ENCODE assay signal across 9 cellular contexts in genomic region chr11:47234669-47235075, GRCh38. TPM values are rescaled to one million over a fixed set of nuclear protein-coding genes. Genes with fewer than 3 reads are reported as not detected.
A peak's percentile ranks its signal among the peaks of the same experiment; 100 is the strongest.
DNase-seq lines count a peak whose midpoint lies in the region; ATAC-seq, FAIRE-seq and TF ChIP-seq lines count a peak whose summit lies in the region.
"Had no signal": no experiment of that assay in that cellular context is flagged by ENCODE, and none has a peak within 500 bp of the region (broad histone marks: within the 10 kb centered on the region; RNA-seq: fewer than 3 reads in every experiment).

No MANE protein-coding gene starts in this region.

- no peak overlapping the region for H3K4me3 ChIP-seq in fibroblast of lung (replicated peaks in 1 of 4; ENCODE audit: control extremely low read depth in 1 of 4, insufficient read depth in 1 of 4, low read depth in 3 of 4, low read length in 4 of 4)

- TF ChIP-seq CTCF in fibroblast of lung (conservative IDR thresholded peaks at IDR 0.05 in 1 of 2, IDR thresholded peaks at IDR 0.05 in 1 of 2; ENCODE audit: low read depth in 1 of 2, low read length in 2 of 2), result no peak
- no peak for TF ChIP-seq CTCF in D721Med (IDR thresholded peaks at IDR 0.05; ENCODE audit: insufficient read depth, missing control alignments)

- FAIRE-seq in D721Med (lab: Jason Lieb, UNC), result no peak

- H3K36me3 ChIP-seq in fibroblast of lung (ENCODE audit: control insufficient read depth, insufficient read depth, low read length), result peaks cover 18% of the 10 kb centered on the region

- H3K9ac ChIP-seq in fibroblast of lung (ENCODE audit: insufficient read depth, low read length), result no peak overlapping the region
- H3K9ac ChIP-seq: parathyroid adenoma had no signal

- H3K9me3 ChIP-seq in fibroblast of lung (ENCODE audit: control insufficient read depth, insufficient read depth, low read depth, low read length), result no peaks in the 10 kb centered on the region

- no peak for ATAC-seq in GM21723 (IDR thresholded peaks at IDR 0.05; ENCODE audit: unreplicated experiment)

- no peaks in the 10 kb centered on the region for H4K20me1 ChIP-seq in fibroblast of lung (ENCODE audit: control insufficient read depth, extremely low read depth, insufficient read depth, low read length)

- H3K4me1 ChIP-seq in fibroblast of lung (ENCODE audit: control insufficient read depth, extremely low read depth, insufficient read depth, low read length), result peaks cover 9% of the 10 kb centered on the region
- H3K4me1 ChIP-seq: parathyroid adenoma had no signal

- H3K79me2 ChIP-seq in fibroblast of lung (ENCODE audit: control insufficient read depth, insufficient read depth, low read length), result no peaks in the 10 kb centered on the region
- H3K79me2 ChIP-seq: parathyroid adenoma had no signal

- DNase-seq in NCI-H2029 (lab: John Stamatoyannopoulos, UW) (peak; percentile 82), activated T-cell treated with anti-CD3 and anti-CD28 coated beads for 1 hour (ENCODE audit: low read depth) (peak; percentile 37), fibroblast of lung (ENCODE audit: low read depth in 2 of 2) (peak in 1 of 2 donors; percentile 34), NCI-H226 (no peak), D721Med (ENCODE audit: insufficient read length, low spot score) (no peak), hippocampal formation (lab: John Stamatoyannopoulos, UW) (no peak)
- peak; percentile 20 to 44 for DNase-seq in stimulated activated CD4-positive, alpha-beta T cell treated with anti-CD3 and anti-CD28 coated beads, Interleukin-4, amount 100 ng/mL, for 4 hours

- H3K27ac ChIP-seq in fibroblast of lung (ENCODE audit: insufficient read depth, low read length), result peak overlapping the region; percentile 36
- H3K27ac ChIP-seq: parathyroid adenoma had no signal

- H2AFZ ChIP-seq in fibroblast of lung (ENCODE audit: low read length), result peak overlapping the region; percentile 66
- H2AFZ ChIP-seq: parathyroid adenoma had no signal

- no peaks in the 10 kb centered on the region for H3K27me3 ChIP-seq in fibroblast of lung (ENCODE audit: control insufficient read depth, insufficient read depth, low read length)

- peak overlapping the region; percentile 3 for H3K4me2 ChIP-seq in fibroblast of lung (ENCODE audit: extremely low read depth, insufficient read depth, low read length)

RNA-seq across cellular contexts. Expression of gene ACP2, which starts 13.9 kb away (rescaled TPM):
- 16.2 and 23.9 TPM in 2 replicates for total RNA-seq in fibroblast of lung
- polyA plus RNA-seq in fibroblast of lung, result 18.9 and 25.6 TPM in 2 replicates
- polyA plus RNA-seq in fibroblast of lung (2012), result 26.8 and 33.2 TPM in 2 replicates
- polyA minus RNA-seq in fibroblast of lung (ENCODE audit: low replicate concordance), result 87.1 and 94.1 TPM in 2 replicates

RNA-seq across cellular contexts. Expression of gene DDB2, which starts 19.9 kb away (rescaled TPM):
- total RNA-seq in fibroblast of lung, result 53.4 and 70.0 TPM in 2 replicates
- polyA plus RNA-seq in fibroblast of lung, result 21.2 and 45.4 TPM in 2 replicates
- polyA plus RNA-seq in fibroblast of lung (2012), result 20.2 and 43.1 TPM in 2 replicates
- polyA minus RNA-seq in fibroblast of lung (ENCODE audit: low replicate concordance), result 8.8 and 32.4 TPM in 2 replicates

RNA-seq across cellular contexts. Expression of gene NR1H3, which starts 23.1 kb away (rescaled TPM):
- 55.5 and 56.3 TPM in 2 replicates for total RNA-seq in fibroblast of lung
- 16.9 and 21.3 TPM in 2 replicates for polyA plus RNA-seq in fibroblast of lung
- 22.8 and 29.0 TPM in 2 replicates for polyA plus RNA-seq in fibroblast of lung (2012)
- polyA minus RNA-seq in fibroblast of lung (ENCODE audit: low replicate concordance), result 34.5 and 95.8 TPM in 2 replicates

RNA-seq across cellular contexts. Expression of gene MADD, which starts 35.3 kb away (rescaled TPM):
- total RNA-seq in fibroblast of lung, result 11.8 and 15.4 TPM in 2 replicates
- 7.0 and 9.1 TPM in 2 replicates for polyA plus RNA-seq in fibroblast of lung
- 13.4 and 14.1 TPM in 2 replicates for polyA plus RNA-seq in fibroblast of lung (2012)
- polyA minus RNA-seq in fibroblast of lung (ENCODE audit: low replicate concordance), result 144 and 301 TPM in 2 replicates

RNA-seq across cellular contexts. Expression of gene PACSIN3, which starts 48.4 kb away (rescaled TPM):
- total RNA-seq in fibroblast of lung, result 19.8 and 20.0 TPM in 2 replicates
- polyA plus RNA-seq in fibroblast of lung, result 7.0 and 10.8 TPM in 2 replicates
- polyA plus RNA-seq in fibroblast of lung (2012), result 14.2 and 18.4 TPM in 2 replicates
- 6.6 and 16.7 TPM in 2 replicates for polyA minus RNA-seq in fibroblast of lung (ENCODE audit: low replicate concordance)

Comparison
In these comparisons a context has a peak if more than half of its experiments do, and no peak if none do; other contexts are left out.
1. DNase-seq: peak in NCI-H2029 (single experiment), activated T-cell treated with anti-CD3 and anti-CD28 coated beads for 1 hour (single experiment) and stimulated activated CD4-positive, alpha-beta T cell treated with anti-CD3 and anti-CD28 coated beads, Interleukin-4, amount 100 ng/mL, for 4 hours (2 of 2); none in NCI-H226 (single experiment), D721Med (single experiment) and hippocampal formation (0 of 2).